In the genomic region with DNA sequence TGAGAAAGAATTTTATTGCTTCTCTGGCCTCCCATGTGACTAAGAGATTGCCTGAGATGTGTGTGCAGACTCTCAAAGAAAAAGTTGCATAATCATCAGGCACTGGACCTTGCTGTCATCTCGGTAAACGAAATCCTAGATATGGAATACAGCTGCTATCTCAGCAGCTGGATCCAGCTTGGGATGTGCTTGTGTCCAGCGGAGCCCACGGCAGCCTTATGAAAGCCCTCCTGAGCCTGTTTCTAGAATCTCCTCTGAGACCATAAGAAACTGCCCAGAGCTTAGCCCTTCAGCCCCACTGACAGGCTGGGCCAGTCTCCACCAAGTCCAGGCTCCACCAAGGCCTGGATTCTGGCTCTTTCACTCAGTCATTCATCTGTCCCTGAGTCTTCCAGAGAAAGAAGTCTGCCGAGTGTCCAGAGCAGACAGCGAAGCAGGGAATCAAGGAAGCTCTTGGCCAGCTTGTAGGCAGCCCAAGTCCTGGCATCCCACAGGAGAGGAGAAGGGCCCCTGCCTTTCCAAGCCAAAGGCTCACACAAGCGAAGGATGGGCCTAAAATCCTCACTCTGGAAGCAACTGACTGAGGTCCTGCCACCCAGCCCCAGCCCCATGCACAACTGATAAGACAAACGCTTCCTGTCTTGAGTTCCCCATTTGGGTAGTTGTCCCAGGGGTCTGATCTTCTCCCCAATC, we compare ENCODE assay signal across 1 cellular context.
A peak's percentile ranks its signal among the peaks of the same experiment; 100 is the strongest.
TF ChIP-seq lines count a peak whose summit lies in the region.

No MANE protein-coding gene starts in this region.

TF ChIP-seq in HepG2, 621 proteins besides CTCF, POLR2A, EP300 and RAD21 (continued from another document):
- TF ChIP-seq, protein P1, sequence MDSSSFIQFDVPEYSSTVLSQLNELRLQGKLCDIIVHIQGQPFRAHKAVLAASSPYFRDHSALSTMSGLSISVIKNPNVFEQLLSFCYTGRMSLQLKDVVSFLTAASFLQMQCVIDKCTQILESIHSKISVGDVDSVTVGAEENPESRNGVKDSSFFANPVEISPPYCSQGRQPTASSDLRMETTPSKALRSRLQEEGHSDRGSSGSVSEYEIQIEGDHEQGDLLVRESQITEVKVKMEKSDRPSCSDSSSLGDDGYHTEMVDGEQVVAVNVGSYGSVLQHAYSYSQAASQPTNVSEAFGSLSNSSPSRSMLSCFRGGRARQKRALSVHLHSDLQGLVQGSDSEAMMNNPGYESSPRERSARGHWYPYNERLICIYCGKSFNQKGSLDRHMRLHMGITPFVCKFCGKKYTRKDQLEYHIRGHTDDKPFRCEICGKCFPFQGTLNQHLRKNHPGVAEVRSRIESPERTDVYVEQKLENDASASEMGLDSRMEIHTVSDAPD (CRISPR knock-in tag; IDR thresholded peaks at IDR 0.05), result no peak
- TF ChIP-seq FOXJ3 (CRISPR knock-in tag; IDR thresholded peaks at IDR 0.05; ENCODE audit: borderline replicate concordance), result no peak
- no peak for TF ChIP-seq ZSCAN9 (CRISPR knock-in tag; IDR thresholded peaks at IDR 0.05; ENCODE audit: borderline replicate concordance)
- no peak for TF ChIP-seq ZKSCAN1 (IDR thresholded peaks at IDR 0.05; ENCODE audit: low read length)
- TF ChIP-seq, protein P2, sequence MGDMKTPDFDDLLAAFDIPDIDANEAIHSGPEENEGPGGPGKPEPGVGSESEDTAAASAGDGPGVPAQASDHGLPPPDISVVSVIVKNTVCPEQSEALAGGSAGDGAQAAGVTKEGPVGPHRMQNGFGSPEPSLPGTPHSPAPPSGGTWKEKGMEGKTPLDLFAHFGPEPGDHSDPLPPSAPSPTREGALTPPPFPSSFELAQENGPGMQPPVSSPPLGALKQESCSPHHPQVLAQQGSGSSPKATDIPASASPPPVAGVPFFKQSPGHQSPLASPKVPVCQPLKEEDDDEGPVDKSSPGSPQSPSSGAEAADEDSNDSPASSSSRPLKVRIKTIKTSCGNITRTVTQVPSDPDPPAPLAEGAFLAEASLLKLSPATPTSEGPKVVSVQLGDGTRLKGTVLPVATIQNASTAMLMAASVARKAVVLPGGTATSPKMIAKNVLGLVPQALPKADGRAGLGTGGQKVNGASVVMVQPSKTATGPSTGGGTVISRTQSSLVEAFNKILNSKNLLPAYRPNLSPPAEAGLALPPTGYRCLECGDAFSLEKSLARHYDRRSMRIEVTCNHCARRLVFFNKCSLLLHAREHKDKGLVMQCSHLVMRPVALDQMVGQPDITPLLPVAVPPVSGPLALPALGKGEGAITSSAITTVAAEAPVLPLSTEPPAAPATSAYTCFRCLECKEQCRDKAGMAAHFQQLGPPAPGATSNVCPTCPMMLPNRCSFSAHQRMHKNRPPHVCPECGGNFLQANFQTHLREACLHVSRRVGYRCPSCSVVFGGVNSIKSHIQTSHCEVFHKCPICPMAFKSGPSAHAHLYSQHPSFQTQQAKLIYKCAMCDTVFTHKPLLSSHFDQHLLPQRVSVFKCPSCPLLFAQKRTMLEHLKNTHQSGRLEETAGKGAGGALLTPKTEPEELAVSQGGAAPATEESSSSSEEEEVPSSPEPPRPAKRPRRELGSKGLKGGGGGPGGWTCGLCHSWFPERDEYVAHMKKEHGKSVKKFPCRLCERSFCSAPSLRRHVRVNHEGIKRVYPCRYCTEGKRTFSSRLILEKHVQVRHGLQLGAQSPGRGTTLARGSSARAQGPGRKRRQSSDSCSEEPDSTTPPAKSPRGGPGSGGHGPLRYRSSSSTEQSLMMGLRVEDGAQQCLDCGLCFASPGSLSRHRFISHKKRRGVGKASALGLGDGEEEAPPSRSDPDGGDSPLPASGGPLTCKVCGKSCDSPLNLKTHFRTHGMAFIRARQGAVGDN (CRISPR knock-in tag; IDR thresholded peaks at IDR 0.05), result no peak
- TF ChIP-seq POGZ (CRISPR knock-in tag; IDR thresholded peaks at IDR 0.05), result no peak
- peak; percentile 41; the same call in 1 of the 2 replicates for TF ChIP-seq CEBPG (CRISPR knock-in tag; IDR thresholded peaks at IDR 0.05)
- TF ChIP-seq KLF16 (CRISPR knock-in tag; IDR thresholded peaks at IDR 0.05), result 0 out of 4 replicates have a peak, but pooled peaks of 1 of the 2 experiments have one; percentile 39
- TF ChIP-seq EEA1 (CRISPR knock-in tag; IDR thresholded peaks at IDR 0.05; ENCODE audit: borderline replicate concordance), result 0 out of 2 replicates have a peak, but pooled peaks have one; percentile 45
- no peak for TF ChIP-seq CBX5 (CRISPR knock-in tag; IDR thresholded peaks at IDR 0.05; ENCODE audit: borderline replicate concordance)
- peak; percentile 58; the same call in 1 of the 2 replicates for TF ChIP-seq NFE2L1 (CRISPR knock-in tag; IDR thresholded peaks at IDR 0.05; ENCODE audit: borderline replicate concordance)
- TF ChIP-seq CEBPB (IDR thresholded peaks at IDR 0.05; ENCODE audit: borderline replicate concordance, low read depth, low read length), result peak; percentile 71; the same call in 1 of the 2 replicates
- no peak for TF ChIP-seq NFRKB (IDR thresholded peaks at IDR 0.05)
- no peak for TF ChIP-seq ZNF138 (CRISPR knock-in tag; IDR thresholded peaks at IDR 0.05; ENCODE audit: low read depth)
- 0 out of 2 replicates have a peak, but pooled peaks have one; percentile 50 for TF ChIP-seq ZNF225 (CRISPR knock-in tag; IDR thresholded peaks at IDR 0.05)
- TF ChIP-seq, protein P3, sequence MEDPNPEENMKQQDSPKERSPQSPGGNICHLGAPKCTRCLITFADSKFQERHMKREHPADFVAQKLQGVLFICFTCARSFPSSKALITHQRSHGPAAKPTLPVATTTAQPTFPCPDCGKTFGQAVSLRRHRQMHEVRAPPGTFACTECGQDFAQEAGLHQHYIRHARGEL (CRISPR knock-in tag; IDR thresholded peaks at IDR 0.05), result no peak
- no peak for TF ChIP-seq SMYD3 (CRISPR knock-in tag; IDR thresholded peaks at IDR 0.05)
- TF ChIP-seq, protein P4, sequence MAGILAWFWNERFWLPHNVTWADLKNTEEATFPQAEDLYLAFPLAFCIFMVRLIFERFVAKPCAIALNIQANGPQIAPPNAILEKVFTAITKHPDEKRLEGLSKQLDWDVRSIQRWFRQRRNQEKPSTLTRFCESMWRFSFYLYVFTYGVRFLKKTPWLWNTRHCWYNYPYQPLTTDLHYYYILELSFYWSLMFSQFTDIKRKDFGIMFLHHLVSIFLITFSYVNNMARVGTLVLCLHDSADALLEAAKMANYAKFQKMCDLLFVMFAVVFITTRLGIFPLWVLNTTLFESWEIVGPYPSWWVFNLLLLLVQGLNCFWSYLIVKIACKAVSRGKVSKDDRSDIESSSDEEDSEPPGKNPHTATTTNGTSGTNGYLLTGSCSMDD (CRISPR knock-in tag; IDR thresholded peaks at IDR 0.05), result no peak
- peak; percentile 34; the same call in 1 of the 2 replicates for TF ChIP-seq BCL6 (CRISPR knock-in tag; IDR thresholded peaks at IDR 0.05)
- peak; percentile 28; the same call in 1 of the 2 replicates for TF ChIP-seq KDM2A (CRISPR knock-in tag; IDR thresholded peaks at IDR 0.05; ENCODE audit: borderline replicate concordance, low read depth)
- TF ChIP-seq ZNF619 (CRISPR knock-in tag; IDR thresholded peaks at IDR 0.05), result 0 out of 2 replicates have a peak, but pooled peaks have one; percentile 44
- peak; percentile 58; the same call in 1 of the 2 replicates for TF ChIP-seq ZNF605 (CRISPR knock-in tag; IDR thresholded peaks at IDR 0.05)
